ENCODE assay signal across 20 cellular contexts in genomic region chr11:44940835-44941234, GRCh38. TPM values are rescaled to one million over a fixed set of nuclear protein-coding genes. Genes with fewer than 3 reads are reported as not detected.
A peak's percentile ranks its signal among the peaks of the same experiment; 100 is the strongest.
DNase-seq lines count a peak whose midpoint lies in the region; ATAC-seq and TF ChIP-seq lines count a peak whose summit lies in the region.
"Had no signal": no experiment of that assay in that cellular context is flagged by ENCODE, and none has a peak within 500 bp of the region (broad histone marks: within the 10 kb centered on the region; RNA-seq: fewer than 3 reads in every experiment).

No MANE protein-coding gene starts in this region.

- DNase-seq in right atrium auricular region (ENCODE audit: low spot score) (no peak), Right ventricle myocardium inferior (ENCODE audit: missing footprints) (no peak), adipocyte (ENCODE audit: low read depth) (no peak), memory B cell (ENCODE audit: low spot score in 2 of 2) (no peak), NK-92 (lab: John Stamatoyannopoulos, UW; ENCODE audit: unreplicated experiment) (no peak), posterior cingulate gyrus (no peak)
- DNase-seq in stimulated activated naive B cell treated with anti-CD40 and anti-IgM and Interleukin-4, amounts not matched to agents 10 μg/mL and 1 μg/mL and 100 μg/mL, for 72 hours, result no peak
- DNase-seq: C1 segment of cervical spinal cord, DMS79, HFFc6, KG1, NCI-H187, NCI-H226, NCI-H524 treated with DMSO at 0.1 percent for 48 hours, PC-3, RPMI8226, SJCRH30 had no signal

- H3K4me1 Mint-ChIP-seq in memory B cell, result peaks cover 50% of the 10 kb centered on the region
- peaks cover 71 to 83% of the 10 kb centered on the region in 2 donors for H3K4me1 Mint-ChIP-seq in stimulated activated naive B cell treated with anti-CD40 and anti-IgM and Interleukin-4, amounts not matched to agents 10 μg/mL and 1 μg/mL and 100 μg/mL, for 72 hours

- H3K27me3 ChIP-seq in right atrium auricular region (no peaks in the 10 kb centered on the region), adipocyte (replicated peaks; ENCODE audit: control insufficient read depth, insufficient read depth, low read length) (no peaks in the 10 kb centered on the region)
- H3K27me3 ChIP-seq: SJCRH30 had no signal

- H3K27ac Mint-ChIP-seq in memory B cell, result peak overlapping the region; percentile 55
- peak overlapping the region; percentile 47 for H3K27ac Mint-ChIP-seq in stimulated activated naive B cell treated with anti-CD40 and anti-IgM and Interleukin-4, amounts not matched to agents 10 μg/mL and 1 μg/mL and 100 μg/mL, for 72 hours
- H3K27ac Mint-ChIP-seq: HFFc6 had no signal

- no peaks in the 10 kb centered on the region for H3K27me3 Mint-ChIP-seq in memory B cell
- H3K27me3 Mint-ChIP-seq in stimulated activated naive B cell treated with anti-CD40 and anti-IgM and Interleukin-4, amounts not matched to agents 10 μg/mL and 1 μg/mL and 100 μg/mL, for 72 hours, result no peaks in the 10 kb centered on the region

- H3K27ac ChIP-seq in right atrium auricular region, result peak overlapping the region; percentile 54 to 65
- H3K27ac ChIP-seq: A549, SJCRH30 had no signal

- ATAC-seq in Right ventricle myocardium inferior (no peak), memory B cell (ENCODE audit: low read depth) (no peak), HG03342 (IDR thresholded peaks at IDR 0.05; ENCODE audit: unreplicated experiment) (no peak)
- no peak for ATAC-seq in stimulated activated naive B cell treated with anti-CD40 and anti-IgM and Interleukin-4, amounts not matched to agents 10 μg/mL and 1 μg/mL and 100 μg/mL, for 72 hours (replicated peaks)
- ATAC-seq: A549, HepG2, PC-3 had no signal

- peaks cover 9% of the 10 kb centered on the region for H3K36me3 ChIP-seq in right atrium auricular region
- H3K36me3 ChIP-seq in adipocyte (ENCODE audit: control insufficient read depth, insufficient read depth, low read length, severe bottlenecking), result peaks cover 27% of the 10 kb centered on the region
- H3K36me3 ChIP-seq: SJCRH30 had no signal

- TF ChIP-seq CTCF in right atrium auricular region (IDR thresholded peaks at IDR 0.05), result no peak

- H3K4me3 ChIP-seq in right atrium auricular region, result no peak overlapping the region
- H3K4me3 ChIP-seq in adipocyte (ENCODE audit: low read length), result no peak overlapping the region
- H3K4me3 ChIP-seq: A549, SJCRH30 had no signal

- no peaks in the 10 kb centered on the region for H3K9me3 Mint-ChIP-seq in memory B cell
- H3K9me3 Mint-ChIP-seq in stimulated activated naive B cell treated with anti-CD40 and anti-IgM and Interleukin-4, amounts not matched to agents 10 μg/mL and 1 μg/mL and 100 μg/mL, for 72 hours, result no peaks in the 10 kb centered on the region
- H3K9me3 Mint-ChIP-seq: HFFc6 had no signal

- no peak overlapping the region for H3K4me3 Mint-ChIP-seq in memory B cell
- H3K4me3 Mint-ChIP-seq in stimulated activated naive B cell treated with anti-CD40 and anti-IgM and Interleukin-4, amounts not matched to agents 10 μg/mL and 1 μg/mL and 100 μg/mL, for 72 hours, result no peak overlapping the region
- H3K4me3 Mint-ChIP-seq: HFFc6 had no signal

- H3K9me3 ChIP-seq in right atrium auricular region, result no peaks in the 10 kb centered on the region
- H3K9me3 ChIP-seq in adipocyte (ENCODE audit: control insufficient read depth, low read length), result no peaks in the 10 kb centered on the region
- H3K9me3 ChIP-seq: A549, SJCRH30 had no signal

- intact Hi-C loops in Right ventricle myocardium inferior (cut with DNase I), result no loop called here
- intact Hi-C loops in posterior cingulate gyrus (cut with DNase I), result no loop called here

- H3K4me1 ChIP-seq in right atrium auricular region (peaks cover 0 to 59% of the 10 kb centered on the region in 2 donors), adipocyte (ENCODE audit: control insufficient read depth, insufficient read depth, low read length) (peaks cover 33% of the 10 kb centered on the region)

- peak overlapping the region; percentile 24 for H3K9ac ChIP-seq in adipocyte (ENCODE audit: low read length)

- H3K36me3 Mint-ChIP-seq in memory B cell, result peaks cover 7% of the 10 kb centered on the region
- H3K36me3 Mint-ChIP-seq in stimulated activated naive B cell treated with anti-CD40 and anti-IgM and Interleukin-4, amounts not matched to agents 10 μg/mL and 1 μg/mL and 100 μg/mL, for 72 hours, result peaks cover 49 to 66% of the 10 kb centered on the region in 2 donors

RNA-seq across cellular contexts. Expression of gene TP53I11, which starts 9.8 kb away (rescaled TPM):
- total RNA-seq in right atrium auricular region (10 to 100 TPM; 46.7 to 89.0 TPM), Right ventricle myocardium inferior (59.1 TPM)
- total RNA-seq: HepG2 had no signal
